Comparison of ENCODE assay signal across 9 cellular contexts in the genomic region with DNA sequence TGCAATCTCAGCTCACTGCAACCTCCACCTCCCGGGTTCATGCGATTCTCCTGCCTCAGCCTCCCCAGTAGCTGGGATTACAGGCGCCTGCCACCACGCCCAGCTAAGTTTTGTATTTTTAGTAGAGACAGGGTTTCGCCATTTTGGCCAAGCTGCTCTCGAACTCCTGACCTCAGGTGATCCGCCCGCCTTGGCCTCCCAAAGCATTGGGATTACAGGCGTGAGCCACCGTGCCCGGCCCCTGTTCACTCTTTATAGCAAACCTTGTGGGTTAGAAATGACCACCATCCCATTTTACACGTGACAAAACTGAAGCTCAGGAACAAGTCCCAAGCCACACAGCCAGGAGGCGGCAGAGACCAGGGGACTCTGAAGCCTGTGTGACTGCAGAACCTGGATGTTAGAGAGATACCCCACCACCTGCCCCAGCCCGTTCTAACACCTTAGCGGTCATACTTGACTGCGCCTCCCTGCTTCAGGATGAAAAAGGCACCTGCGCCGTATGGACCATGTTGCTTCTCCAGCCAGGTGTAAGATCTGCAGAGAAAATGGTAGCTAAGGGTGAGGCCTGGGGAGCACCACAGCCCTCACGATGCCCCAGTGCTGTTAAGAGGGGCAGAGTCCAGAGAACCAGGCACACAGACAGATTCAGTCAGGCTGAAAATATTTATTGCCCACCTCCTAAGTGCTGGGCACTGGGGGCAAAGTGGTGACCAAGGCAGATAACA. TPM values are rescaled to one million over a fixed set of nuclear protein-coding genes. Genes with fewer than 3 reads are reported as not detected.
A peak's percentile ranks its signal among the peaks of the same experiment; 100 is the strongest.
DNase-seq lines count a peak whose midpoint lies in the region; ATAC-seq, FAIRE-seq and TF ChIP-seq lines count a peak whose summit lies in the region.
"Not testable (repeated sequence)": the region's sequence is repeated elsewhere in the genome, so short reads cannot be mapped to it uniquely, and the experiment has no call there.
"Had no signal": no experiment of that assay in that cellular context is flagged by ENCODE, and none has a peak within 500 bp of the region (broad histone marks: within the 10 kb centered on the region; RNA-seq: fewer than 3 reads in every experiment).

No MANE protein-coding gene starts in this region.

- H3K36me3 Mint-ChIP-seq in IgD-negative memory B cell = not testable (repeated sequence)
- H3K36me3 Mint-ChIP-seq in brain (peaks cover 22% of the 10 kb centered on the region), memory B cell (peaks cover 13% of the 10 kb centered on the region)

- not testable (repeated sequence) for H3K27me3 ChIP-seq in foreskin keratinocyte; small intestine (ENCODE audit: control insufficient read depth in 2 of 2, insufficient read depth in 2 of 2, low read length in 2 of 2)

- TF ChIP-seq CTCF in brain (conservative IDR thresholded peaks at IDR 0.05) = not testable (repeated sequence)
- peak; percentile 4 for TF ChIP-seq CTCF in foreskin keratinocyte (conservative IDR thresholded peaks at IDR 0.05)

- 56 to 79% (median 73%) methylated on average over 19 of the region's 19 CpGs for WGBS in small intestine, 3 donors

- not testable (repeated sequence) for ATAC-seq in foreskin keratinocyte; memory B cell (ENCODE audit: low read depth)

- H3K4me3 Mint-ChIP-seq in IgD-negative memory B cell (peak overlapping the region in 3 of 4 donors; percentile 20 to 71 (median 60)), brain (peak overlapping the region in 4 of 5 experiments; percentile 31 to 72 (median 41))
- H3K4me3 Mint-ChIP-seq in memory B cell = not testable (repeated sequence)

- not testable (repeated sequence) for H3K4me3 ChIP-seq in small intestine (ENCODE audit: low read depth in 1 of 2, low read length in 2 of 2)

- DNase-seq in foreskin keratinocyte; memory B cell (ENCODE audit: low spot score in 2 of 2): not testable (repeated sequence)
- peak; percentile 97 for DNase-seq in small intestine

- H3K27me3 Mint-ChIP-seq in IgD-negative memory B cell, brain, memory B cell: not testable (repeated sequence)

- H3K27ac Mint-ChIP-seq in IgD-negative memory B cell = not testable (repeated sequence)
- peak overlapping the region in 1 of 5 experiments; percentile 47 for H3K27ac Mint-ChIP-seq in brain
- peak overlapping the region; percentile 4 for H3K27ac Mint-ChIP-seq in memory B cell

- peaks cover 5 to 11% of the 10 kb centered on the region in 2 donors for H3K36me3 ChIP-seq in small intestine (ENCODE audit: control insufficient read depth in 2 of 2, insufficient read depth in 2 of 2, low read length in 2 of 2)

- FAIRE-seq in small intestine (lab: Jason Lieb, UNC) = not testable (repeated sequence)

- not testable (repeated sequence) for H3K27ac ChIP-seq in foreskin keratinocyte
- H3K27ac ChIP-seq in small intestine (ENCODE audit: low read depth in 1 of 2, low read length in 1 of 2) = peak overlapping the region; percentile 77 to 83

- H3K4me1 ChIP-seq in foreskin keratinocyte; small intestine (ENCODE audit: control insufficient read depth in 2 of 2, insufficient read depth in 1 of 2, low read depth in 1 of 2, low read length in 1 of 2): not testable (repeated sequence)

- peaks cover 0 to 14% (median 11%) of the 10 kb centered on the region in 3 donors for H3K4me1 Mint-ChIP-seq in IgD-negative memory B cell
- peaks cover 14% of the 10 kb centered on the region for H3K4me1 Mint-ChIP-seq in brain
- peaks cover 14% of the 10 kb centered on the region for H3K4me1 Mint-ChIP-seq in memory B cell

- not testable (repeated sequence) for H3K9me3 ChIP-seq in small intestine (ENCODE audit: control insufficient read depth, low read depth)

- not testable (repeated sequence) for H3K9me3 Mint-ChIP-seq in IgD-negative memory B cell, brain, memory B cell

RNA-seq across cellular contexts. Expression of a gene that starts 3.6 kb away (rescaled TPM):
- polyA plus RNA-seq in IgD-negative memory B cell (47.0 TPM), brain (ENCODE audit: insufficient read depth, low read depth, low replicate concordance) (71.4 TPM), foreskin keratinocyte (67.8 and 72.0 TPM in 2 replicates), small intestine (100 to 1,000 TPM in 1 of 3 donors, 10 to 100 TPM in 2; 67.8 to 122 (median 98.4) TPM)
- total RNA-seq in foreskin keratinocyte = 57.8 and 60.8 TPM in 2 replicates

RNA-seq across cellular contexts. Expression of a gene that starts 6.9 kb away (rescaled TPM):
- polyA plus RNA-seq in IgD-negative memory B cell (not detected), brain (ENCODE audit: insufficient read depth, low read depth, low replicate concordance) (not detected), foreskin keratinocyte (not detected in 2 replicates), small intestine (100 to 1,000 TPM in 2 of 3 donors, 10 to 100 TPM in 1; 11.7 to 154 (median 112) TPM)
- total RNA-seq in foreskin keratinocyte = not detected in 2 replicates
- total RNA-seq: CD4-positive, CD25-positive, alpha-beta regulatory T cell; LHCN-M2; SJSA1 had no signal
- polyA plus RNA-seq: BJ; CD4-positive, CD25-positive, alpha-beta regulatory T cell had no signal

RNA-seq across cellular contexts. Expression of a gene that starts 8.9 kb away (rescaled TPM):
- polyA plus RNA-seq in IgD-negative memory B cell (0.59 TPM), brain (ENCODE audit: insufficient read depth, low read depth, low replicate concordance) (0.73 TPM), foreskin keratinocyte (3.4 and 4.7 TPM in 2 replicates), small intestine (100 to 1,000 TPM in 1 of 3 donors, 10 to 100 TPM in 2; 27.5 to 125 (median 70.2) TPM)
- 2.2 and 2.9 TPM in 2 replicates for total RNA-seq in foreskin keratinocyte
- total RNA-seq: LHCN-M2, SJSA1 had no signal

RNA-seq across cellular contexts. Expression of a gene that starts 38.5 kb away (rescaled TPM):
- 63.4 TPM for polyA plus RNA-seq in IgD-negative memory B cell
- 53.0 TPM for polyA plus RNA-seq in brain (ENCODE audit: insufficient read depth, low read depth, low replicate concordance)
- 15.9 and 18.7 TPM in 2 replicates for total RNA-seq in foreskin keratinocyte
- polyA plus RNA-seq in foreskin keratinocyte = 16.9 and 18.6 TPM in 2 replicates
- 10 to 100 TPM; 19.9 to 34.0 (median 26.7) TPM for polyA plus RNA-seq in small intestine

RNA-seq across cellular contexts. Expression of a gene that starts 38.9 kb away (rescaled TPM):
- polyA plus RNA-seq in IgD-negative memory B cell (75.1 TPM), brain (ENCODE audit: insufficient read depth, low read depth, low replicate concordance) (46.6 TPM), foreskin keratinocyte (30.2 and 35.9 TPM in 2 replicates), small intestine (10 to 100 TPM in 2 of 3 donors, 1 to 10 TPM in 1; 9.4 to 36.4 (median 16.5) TPM)
- total RNA-seq in foreskin keratinocyte = 19.6 and 22.7 TPM in 2 replicates

Comparison
In these comparisons a context has a peak if more than half of its experiments do, and no peak if none do; other contexts are left out.
1. RNA of a gene that starts 6.9 kb away (polyA plus RNA-seq): 11.7 to 154 TPM in small intestine; not detected in brain (single experiment), not detected in IgD-negative memory B cell (single experiment) and not detected in foreskin keratinocyte; every median in the first group is over 10 times any median in the second.